ENCODE assay signal across 7 cellular contexts in the genomic region with DNA sequence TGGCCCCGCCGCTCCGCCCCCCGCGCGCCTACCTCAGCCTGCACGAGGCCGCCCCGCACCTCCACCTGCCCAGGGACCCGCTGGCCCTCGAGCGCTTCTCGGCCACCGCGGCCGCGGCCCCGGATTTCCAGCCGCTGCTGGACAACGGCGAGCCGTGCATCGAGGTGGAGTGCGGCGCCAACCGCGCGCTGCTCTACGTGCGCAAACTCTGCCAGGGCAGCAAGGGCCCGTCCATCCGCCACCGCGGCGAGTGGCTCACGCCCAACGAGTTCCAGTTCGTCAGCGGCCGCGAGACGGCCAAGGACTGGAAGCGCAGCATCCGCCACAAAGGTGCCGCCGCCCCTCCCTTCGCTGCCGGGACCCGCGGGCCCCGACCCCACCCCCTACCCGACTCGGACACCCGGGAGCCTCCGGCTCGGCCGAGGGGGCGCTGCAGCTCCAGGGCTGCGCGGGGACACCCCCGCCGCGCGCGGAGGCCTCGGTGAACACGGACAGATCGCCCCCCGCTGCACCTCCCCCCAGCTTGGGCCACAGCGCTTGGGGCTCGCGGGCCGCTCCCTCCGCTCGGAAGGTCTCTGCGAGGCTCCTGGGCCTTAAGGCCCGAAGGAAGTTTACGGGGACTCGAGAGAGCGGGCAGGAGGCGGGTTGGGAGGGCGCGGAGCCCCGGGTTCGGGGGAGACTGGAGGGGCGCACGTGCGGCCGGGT. TPM values are rescaled to one million over a fixed set of nuclear protein-coding genes. Genes with fewer than 3 reads are reported as not detected.
DNase-seq lines count a peak whose midpoint lies in the region; ATAC-seq and TF ChIP-seq lines count a peak whose summit lies in the region.

No MANE protein-coding gene starts in this region.

- H3K9me3 ChIP-seq in HAP-1 (no peaks in the 10 kb centered on the region), Panc1 (ENCODE audit: control insufficient read depth, insufficient read depth, low read depth, low read length) (no peaks in the 10 kb centered on the region), skeletal muscle satellite cell (replicated peaks; ENCODE audit: low read length) (no peaks in the 10 kb centered on the region)

- peaks cover 15% of the 10 kb centered on the region for H3K4me1 ChIP-seq in HAP-1
- peaks cover 53% of the 10 kb centered on the region for H3K4me1 ChIP-seq in Panc1 (ENCODE audit: control insufficient read depth, insufficient read depth, low read length)
- peaks cover 39% of the 10 kb centered on the region for H3K4me1 ChIP-seq in skeletal muscle satellite cell (ENCODE audit: control insufficient read depth, insufficient read depth, low read length)

- peak overlapping the region; percentile 68 for H3K4me3 ChIP-seq in HAP-1
- peak overlapping the region; percentile 57 for H3K4me3 ChIP-seq in Panc1 (ENCODE audit: low read depth in 2 of 2, low read length in 2 of 2)
- peak overlapping the region; percentile 39 to 51 for H3K4me3 ChIP-seq in foreskin fibroblast (ENCODE audit: low read depth in 1 of 2, low read length in 2 of 2)
- peak overlapping the region; percentile 77 for H3K4me3 ChIP-seq in skeletal muscle satellite cell (ENCODE audit: low read length)

- H3K4me2 ChIP-seq in skeletal muscle satellite cell (ENCODE audit: low read length): peak overlapping the region; percentile 82

- TF ChIP-seq CTCF in Panc1 (IDR thresholded peaks at IDR 0.05) (peak; percentile 51), foreskin fibroblast (IDR thresholded peaks at IDR 0.05; ENCODE audit: low read depth, low read length) (no peak)

- BruUV-seq in Panc1 (replicated peaks; lab: Mats Ljungman, UMichigan): no TSS peak

- ATAC-seq in Panc1 (peak; percentile 18), HG02885 (IDR thresholded peaks at IDR 0.05; ENCODE audit: poor library complexity, unreplicated experiment) (no peak), HG03159 (IDR thresholded peaks at IDR 0.05; ENCODE audit: unreplicated experiment) (no peak), GM21390 (IDR thresholded peaks at IDR 0.05; ENCODE audit: unreplicated experiment) (no peak)

- in situ Hi-C loops in HAP-1 (cut with MboI; ENCODE audit: low sequenced_read_pairs) (no loop called here), Panc1 (cut with HindIII; ENCODE audit: low pct_unique_long_range_greater_than_20kb, low sequenced_read_pairs) (no loop called here)

- POLR2A ChIA-PET in Panc1 (lab: Charles Lee): no interaction called here

- no peaks in the 10 kb centered on the region; the same call in 1 of the 2 replicates for H3K36me3 ChIP-seq in HAP-1 (replicated peaks)
- no peaks in the 10 kb centered on the region for H3K36me3 ChIP-seq in Panc1 (ENCODE audit: control insufficient read depth, insufficient read depth, low read length)
- H3K36me3 ChIP-seq in skeletal muscle satellite cell (ENCODE audit: insufficient read depth, low read length): no peaks in the 10 kb centered on the region

- H3K27ac ChIP-seq in Panc1 (ENCODE audit: low read length): peak overlapping the region; percentile 72

- peak; percentile 46 to 79 for DNase-seq in HAP-1 (ENCODE audit: low spot score in 2 of 2)
- no peak for DNase-seq in Panc1 (ENCODE audit: low read depth, low spot score)
- peak in 1 of 2 donors; percentile 65 for DNase-seq in foreskin fibroblast

- peak overlapping the region; percentile 41 for H3K9ac ChIP-seq in skeletal muscle satellite cell (ENCODE audit: low read depth, low read length)

- intact Hi-C loops in Panc1 (cut with micrococcal nuclease; ENCODE audit: unreplicated experiment): no loop called here

- CTCF ChIA-PET in Panc1 (lab: Charles Lee): no interaction called here

- H3K27me3 ChIP-seq in HAP-1 (ENCODE audit: low read depth): no peaks in the 10 kb centered on the region
- no peaks in the 10 kb centered on the region for H3K27me3 ChIP-seq in Panc1 (ENCODE audit: control insufficient read depth, insufficient read depth, low read length)
- peaks cover 22% of the 10 kb centered on the region for H3K27me3 ChIP-seq in skeletal muscle satellite cell (ENCODE audit: control insufficient read depth, insufficient read depth, low read length)

RNA-seq across cellular contexts. Expression of gene SAMD11, which starts 1.0 kb away (rescaled TPM):
- 51.8 TPM for total RNA-seq in Panc1 (2021; ENCODE audit: unreplicated experiment)
- polyA plus RNA-seq in Panc1 (2012; ENCODE audit: insufficient read length): 50.7 TPM
- total RNA-seq in skeletal muscle satellite cell (2012; rRNA removed): 4.2 and 7.1 TPM in 2 replicates

RNA-seq across cellular contexts. Expression of gene NOC2L, which starts 34.3 kb away (rescaled TPM):
- 193 TPM for total RNA-seq in Panc1 (2021; ENCODE audit: unreplicated experiment)
- 179 TPM for polyA plus RNA-seq in Panc1 (2012; ENCODE audit: insufficient read length)
- 137 and 144 TPM in 2 replicates for total RNA-seq in skeletal muscle satellite cell (2012; rRNA removed)

RNA-seq across cellular contexts. Expression of gene KLHL17, which starts 35.6 kb away (rescaled TPM):
- 58.8 TPM for total RNA-seq in Panc1 (2021; ENCODE audit: unreplicated experiment)
- 82.0 TPM for polyA plus RNA-seq in Panc1 (2012; ENCODE audit: insufficient read length)
- 12.7 and 13.9 TPM in 2 replicates for total RNA-seq in skeletal muscle satellite cell (2012; rRNA removed)

RNA-seq across cellular contexts. Expression of gene PLEKHN1, which starts 41.5 kb away (rescaled TPM):
- total RNA-seq in Panc1 (2021; ENCODE audit: unreplicated experiment): 9.8 TPM
- 12.0 TPM for polyA plus RNA-seq in Panc1 (2012; ENCODE audit: insufficient read length)
- 1.3 TPM in 2 replicates for total RNA-seq in skeletal muscle satellite cell (2012; rRNA removed)

RNA-seq across cellular contexts. Expression of gene PERM1, which starts 57.1 kb away (rescaled TPM):
- total RNA-seq in Panc1 (2021; ENCODE audit: unreplicated experiment): 1.5 TPM
- polyA plus RNA-seq in Panc1 (2012; ENCODE audit: insufficient read length): 4.7 TPM
- total RNA-seq in skeletal muscle satellite cell (2012; rRNA removed): not detected in 2 replicates
